Comparison of ENCODE assay signal across 28 cellular contexts in the genomic region with DNA sequence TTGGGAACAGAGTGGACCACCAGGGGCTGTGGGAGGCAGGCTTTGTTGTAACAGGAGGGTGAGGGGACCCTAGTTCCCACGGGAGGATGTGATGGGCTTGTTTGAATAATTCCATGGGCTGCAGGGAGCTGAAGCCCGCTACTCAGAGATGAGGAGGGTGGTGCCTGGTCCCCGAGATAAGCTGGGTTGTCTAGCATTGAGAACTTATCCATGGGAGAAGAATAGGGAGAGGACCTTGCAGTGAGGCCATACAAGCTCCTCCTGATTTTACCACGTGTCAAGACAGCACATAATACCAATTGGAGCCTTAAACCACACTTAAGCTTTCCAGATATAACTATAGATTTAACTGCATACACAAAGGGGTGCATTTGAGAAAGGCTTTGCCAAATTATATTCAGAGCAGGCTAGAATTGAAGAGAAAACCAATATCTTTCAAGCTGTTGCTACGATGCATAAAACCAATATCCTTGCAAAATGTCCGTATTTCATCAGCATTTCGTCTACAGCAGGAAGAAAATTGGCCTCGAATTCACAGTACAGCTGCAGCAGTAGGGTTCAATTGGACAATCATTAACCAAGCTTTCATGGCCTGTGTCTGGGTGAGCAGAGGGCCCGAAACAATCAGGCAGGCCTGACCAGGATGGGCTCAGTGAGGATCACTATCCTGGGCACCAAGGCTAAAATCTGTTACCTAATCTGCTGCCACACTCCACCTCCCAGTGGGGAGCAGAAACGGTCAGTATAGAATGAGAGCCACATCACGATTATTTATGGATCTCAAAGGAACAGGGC.
"Had no signal": no experiment of that assay in that cellular context is flagged by ENCODE, and none has a peak within 500 bp of the region (broad histone marks: within the 10 kb centered on the region; RNA-seq: fewer than 3 reads in every experiment).

No MANE protein-coding gene starts in this region.

- H3K27me3 ChIP-seq: colonic mucosa, esophagus muscularis mucosa, esophagus squamous epithelium, foreskin keratinocyte, gastrocnemius medialis, heart left ventricle had no signal

- H3K9me3 ChIP-seq: colonic mucosa, esophagus muscularis mucosa, esophagus squamous epithelium, gastrocnemius medialis had no signal

- H3K4me3 ChIP-seq: colonic mucosa, coronary artery, dorsolateral prefrontal cortex, esophagus muscularis mucosa, esophagus squamous epithelium, gastrocnemius medialis, gastroesophageal sphincter, heart left ventricle, heart right ventricle had no signal

- H3K36me3 ChIP-seq: colonic mucosa, esophagus muscularis mucosa, esophagus squamous epithelium, gastrocnemius medialis, gastroesophageal sphincter, heart left ventricle, heart right ventricle had no signal

- ATAC-seq: effector memory CD8-positive, alpha-beta T cell; esophagus mucosa; foreskin keratinocyte; gastrocnemius medialis; gastroesophageal sphincter; heart left ventricle; heart right ventricle had no signal

- H3K27ac ChIP-seq: colonic mucosa, coronary artery, dorsolateral prefrontal cortex, epithelial cell of prostate, esophagus muscularis mucosa, esophagus squamous epithelium, foreskin keratinocyte, gastrocnemius medialis, gastroesophageal sphincter, heart left ventricle, heart right ventricle had no signal

- H3K4me1 ChIP-seq: colonic mucosa, esophagus muscularis mucosa, esophagus squamous epithelium, foreskin keratinocyte, gastrocnemius medialis, gastroesophageal sphincter, heart left ventricle, heart right ventricle had no signal

- FAIRE-seq: colon, endometrium, endothelial cell of umbilical vein, frontal cortex had no signal

- DNase-seq: colonic mucosa; cortex of kidney; dermis blood vessel endothelial cell; dorsolateral prefrontal cortex; effector CD4-positive, alpha-beta T cell; effector CD8-positive, alpha-beta T cell; effector memory CD4-positive, alpha-beta T cell; effector memory CD8-positive, alpha-beta T cell; endodermal cell; erythroblast; esophagus squamous epithelium; foreskin fibroblast; foreskin keratinocyte; foreskin melanocyte; gastrocnemius medialis; glutamatergic neuron; head of caudate nucleus; heart left ventricle; heart right ventricle had no signal
